ENCODE assay signal across 8 cellular contexts in genomic region chr3:17742092-17742836, GRCh38. TPM values are rescaled to one million over a fixed set of nuclear protein-coding genes. Genes with fewer than 3 reads are reported as not detected.
A peak's percentile ranks its signal among the peaks of the same experiment; 100 is the strongest.
DNase-seq lines count a peak whose midpoint lies in the region; ATAC-seq and TF ChIP-seq lines count a peak whose summit lies in the region.

TBC1D5 (minus strand) TSS chr3:17742631; CDS start chr3:17508570, 234,061 bp downstream.

- intact Hi-C loops in heart right ventricle (cut with DNase I), result loop anchor here in 2 of 10 donors (5.0 kb wide), 1 partner anchor 95 kb away; no protein-coding TSS in a partner anchor

- H3K4me3 ChIP-seq in GM12864 (ENCODE audit: low read depth, low read length) (peak within 1 kb of the TSS; percentile 73), adipocyte (ENCODE audit: low read length) (peak within 1 kb of the TSS; percentile 87), heart right ventricle (peak within 1 kb of the TSS; percentile 76 to 93 (median 88)), urinary bladder (ENCODE audit: low read depth, low read length) (peak within 1 kb of the TSS; percentile 68)

- H3K9ac ChIP-seq in adipocyte (ENCODE audit: low read length), result peak within 1 kb of the TSS; percentile 99

- H3K36me3 ChIP-seq in adipocyte (ENCODE audit: control insufficient read depth, insufficient read depth, low read length, severe bottlenecking), result no peaks in the 10 kb centered on the region
- H3K36me3 ChIP-seq in heart right ventricle, result no peaks in the 10 kb centered on the region
- H3K36me3 ChIP-seq in urinary bladder (ENCODE audit: insufficient read depth), result no peaks in the 10 kb centered on the region

- peak; percentile 91 for DNase-seq in GM12864 (ENCODE audit: low read depth)
- DNase-seq in NCI-H1105 (lab: John Stamatoyannopoulos, UW), result peak; percentile 90
- DNase-seq in T follicular helper cell (ENCODE audit: low read depth), result peak; percentile 40
- DNase-seq in adipocyte (ENCODE audit: low read depth), result peak; percentile 99
- DNase-seq in heart right ventricle, result peak; percentile 95 to 97
- peak; percentile 92 for DNase-seq in progenitor cell of endocrine pancreas (ENCODE audit: low spot score, unreplicated experiment)

- peak; percentile 69 for ATAC-seq in HG02623 (IDR thresholded peaks at IDR 0.05; ENCODE audit: unreplicated experiment)
- peak; percentile 61 to 99 (median 96) for ATAC-seq in heart right ventricle

- no peaks in the 10 kb centered on the region for H3K9me3 Mint-ChIP-seq in progenitor cell of endocrine pancreas (ENCODE audit: low read depth)

- no peaks in the 10 kb centered on the region for H3K9me3 ChIP-seq in adipocyte (ENCODE audit: control insufficient read depth, low read length)
- no peaks in the 10 kb centered on the region for H3K9me3 ChIP-seq in heart right ventricle

- H3K4me1 Mint-ChIP-seq in progenitor cell of endocrine pancreas (ENCODE audit: low read depth), result peaks cover 25% of the 10 kb centered on the region

- H3K4me1 ChIP-seq in adipocyte (ENCODE audit: control insufficient read depth, insufficient read depth, low read length) (peaks cover 30% of the 10 kb centered on the region), heart right ventricle (peaks cover 3 to 54% (median 33%) of the 10 kb centered on the region in 9 donors), urinary bladder (ENCODE audit: insufficient read depth) (peaks cover 4% of the 10 kb centered on the region)

- H3K27ac ChIP-seq in heart right ventricle, result peak within 1 kb of the TSS; percentile 94 to 100 (median 98)
- H3K27ac ChIP-seq in urinary bladder (ENCODE audit: low read depth), result peak within 1 kb of the TSS; percentile 93

- H3K36me3 Mint-ChIP-seq in progenitor cell of endocrine pancreas (ENCODE audit: insufficient read depth), result peaks cover 3% of the 10 kb centered on the region

- H3K27me3 ChIP-seq in adipocyte (replicated peaks; ENCODE audit: control insufficient read depth, insufficient read depth, low read length), result no peaks in the 10 kb centered on the region
- H3K27me3 ChIP-seq in heart right ventricle, result no peaks in the 10 kb centered on the region

- 0% methylated on average over 82 of the region's 82 CpGs for WGBS in heart right ventricle, 2 donors
- WGBS in urinary bladder, result under 1% methylated on average over 82 of the region's 82 CpGs

- TF ChIP-seq CTCF in GM12864 (IDR thresholded peaks at IDR 0.05; ENCODE audit: low read depth, low read length, missing control alignments) (no peak), heart right ventricle (IDR thresholded peaks at IDR 0.05) (peak in 2 of 9 donors; percentile 7 to 13), progenitor cell of endocrine pancreas (IDR thresholded peaks at IDR 0.05; ENCODE audit: unreplicated experiment) (no peak)

- H3K4me3 Mint-ChIP-seq in progenitor cell of endocrine pancreas (ENCODE audit: low read depth), result peak within 1 kb of the TSS; percentile 94

- no peaks in the 10 kb centered on the region for H3K27me3 Mint-ChIP-seq in progenitor cell of endocrine pancreas

- peak within 1 kb of the TSS; percentile 99 for H3K27ac Mint-ChIP-seq in progenitor cell of endocrine pancreas

RNA-seq across cellular contexts. Expression of gene TBC1D5, which starts in this region (rescaled TPM):
- 10 to 100 TPM; 22.8 to 35.6 (median 31.0) TPM for total RNA-seq in heart right ventricle
- 1 to 10 TPM; 6.7 TPM for polyA plus RNA-seq in heart right ventricle
- 51.8 and 55.6 TPM in 2 replicates for total RNA-seq in progenitor cell of endocrine pancreas
- 145 TPM for total RNA-seq in urinary bladder
- 26.2 TPM for polyA plus RNA-seq in urinary bladder

Comparison
In these comparisons a context has a peak if more than half of its experiments do, and no peak if none do; other contexts are left out.
1. Peak in every context shown above with its lines: DNase-seq, ATAC-seq, H3K4me3 ChIP-seq and H3K27ac ChIP-seq.
2. DNase-seq: peak in every context shown above with its lines; median percentile 99 in adipocyte; 96 in heart right ventricle; 92 in progenitor cell of endocrine pancreas; 91 in GM12864; 90 in NCI-H1105; 40 in T follicular helper cell.